ENCODE assay signal across 20 cellular contexts in the genomic region with DNA sequence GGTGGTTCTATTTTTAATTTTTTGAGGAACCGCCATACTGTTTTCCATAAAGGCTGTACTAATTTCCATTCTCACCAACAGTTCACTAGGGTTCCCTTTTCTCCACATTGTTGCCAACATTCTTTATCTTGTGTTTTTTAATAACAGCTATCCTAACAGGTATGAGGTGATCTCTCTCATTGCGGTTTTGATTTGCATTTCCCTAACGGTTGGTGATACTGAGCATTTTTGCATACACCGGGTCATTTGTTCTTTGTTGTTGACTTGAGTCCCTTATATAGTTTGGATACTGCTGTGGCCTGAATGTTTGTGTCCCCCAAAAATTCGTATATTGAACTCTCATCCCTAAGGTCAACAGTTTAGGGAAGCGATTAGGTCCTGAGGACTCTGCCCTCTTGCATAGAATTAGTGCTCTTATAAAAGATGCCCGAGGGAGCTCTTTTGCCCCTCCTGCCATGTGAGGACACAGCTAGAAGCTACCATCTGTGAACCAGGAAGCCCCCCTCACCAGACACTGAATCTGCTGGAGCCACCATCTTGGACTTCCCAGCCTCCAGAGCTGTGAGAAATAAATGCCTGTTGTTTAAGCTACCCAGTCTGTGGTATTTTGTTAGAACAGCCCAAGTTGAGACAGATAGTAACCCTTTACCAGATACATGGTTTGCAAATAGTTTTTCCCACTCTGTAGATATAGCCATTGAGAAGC.
"Had no signal": no experiment of that assay in that cellular context is flagged by ENCODE, and none has a peak within 500 bp of the region (broad histone marks: within the 10 kb centered on the region; RNA-seq: fewer than 3 reads in every experiment).

No MANE protein-coding gene starts in this region.

- H3K4me3 Mint-ChIP-seq: activated T-cell treated with anti-CD3 and anti-CD28 coated beads, Interleukin-2, amount 50 U/mL, for 72 hours; neural progenitor cell had no signal

- H3K27ac ChIP-seq: brain microvascular endothelial cell, coronary artery, neural progenitor cell, right atrium auricular region, tibial artery had no signal

- H3K9me3 ChIP-seq: right atrium auricular region, tibial artery had no signal

- H3K4me3 ChIP-seq: coronary artery, lung, neural progenitor cell, right atrium auricular region, tibial artery had no signal

- DNase-seq: activated CD4-positive, alpha-beta T cell treated with anti-CD3 and anti-CD28 coated beads for 4 hours; activated CD8-positive, alpha-beta memory T cell treated with anti-CD3 and anti-CD28 coated beads, Interleukin-2, amount 50 U/mL, for 4 hours; activated gamma-delta T cell; activated T-cell treated with anti-CD3 and anti-CD28 coated beads, Interleukin-2, amount 50 U/mL, for 72 hours; aorta; brain microvascular endothelial cell; central memory CD4-positive, alpha-beta T cell; foreskin melanocyte; glutamatergic neuron; hypothalamus; islet precursor cell; stimulated activated CD4-positive, alpha-beta T cell treated with anti-CD3 and anti-CD28 coated beads, Interleukin-2, amount 100 ng/mL, for 24 hours; stimulated activated naive CD8-positive, alpha-beta T cell treated with anti-CD3 and anti-CD28 coated beads, Interleukin-15, Interleukin-2, amounts not matched to agents 100 U/mL and 50 U/mL, for 24 hours; substantia nigra; tibial artery had no signal

- H3K27ac Mint-ChIP-seq: activated T-cell treated with anti-CD3 and anti-CD28 coated beads, Interleukin-2, amount 50 U/mL, for 72 hours; neural progenitor cell; progenitor cell of endocrine pancreas had no signal

- H3K9me3 Mint-ChIP-seq: activated T-cell treated with anti-CD3 and anti-CD28 coated beads, Interleukin-2, amount 50 U/mL, for 72 hours; neural progenitor cell had no signal

- ATAC-seq: activated T-cell treated with anti-CD3 and anti-CD28 coated beads, Interleukin-2, amount 50 U/mL, for 72 hours; stimulated activated naive CD8-positive, alpha-beta T cell treated with anti-CD3 and anti-CD28 coated beads, Interleukin-15, Interleukin-2, amounts not matched to agents 100 U/mL and 50 U/mL, for 24 hours had no signal

- H3K27me3 Mint-ChIP-seq: progenitor cell of endocrine pancreas had no signal

- H3K27me3 ChIP-seq: brain microvascular endothelial cell, neural progenitor cell, right atrium auricular region, tibial artery had no signal
